Comparison of ENCODE assay signal across 1 cellular context in genomic region chr7:43621729-43622448, GRCh38.
TF ChIP-seq lines count a peak whose summit lies in the region.

No MANE protein-coding gene starts in this region.

TF ChIP-seq in GM23338, 12 proteins besides CTCF, POLR2A, EP300 and RAD21 (continued from another document):
- TF ChIP-seq REST (IDR thresholded peaks at IDR 0.05; ENCODE audit: unreplicated experiment), result no peak
- no peak for TF ChIP-seq EZH2phosphoT487 (IDR thresholded peaks at IDR 0.05; ENCODE audit: unreplicated experiment)
- TF ChIP-seq POLR2AphosphoS5 (IDR thresholded peaks at IDR 0.05; ENCODE audit: low read depth), result no peak
- no peak for TF ChIP-seq EZH2 (IDR thresholded peaks at IDR 0.05; ENCODE audit: low read depth, unreplicated experiment)
- TF ChIP-seq ZNF462 (CRISPR knock-in tag; IDR thresholded peaks at IDR 0.05), result no peak
- TF ChIP-seq ETS1 (IDR thresholded peaks at IDR 0.05), result no peak
- TF ChIP-seq ZNF331 (CRISPR knock-in tag; IDR thresholded peaks at IDR 0.05; ENCODE audit: low read depth), result no peak
- no peak for TF ChIP-seq CREB1 (CRISPR knock-in tag; IDR thresholded peaks at IDR 0.05; ENCODE audit: low read depth)
- TF ChIP-seq JUNB (IDR thresholded peaks at IDR 0.05; ENCODE audit: unreplicated experiment), result no peak
